Comparison of ENCODE assay signal across 12 cellular contexts in the genomic region with DNA sequence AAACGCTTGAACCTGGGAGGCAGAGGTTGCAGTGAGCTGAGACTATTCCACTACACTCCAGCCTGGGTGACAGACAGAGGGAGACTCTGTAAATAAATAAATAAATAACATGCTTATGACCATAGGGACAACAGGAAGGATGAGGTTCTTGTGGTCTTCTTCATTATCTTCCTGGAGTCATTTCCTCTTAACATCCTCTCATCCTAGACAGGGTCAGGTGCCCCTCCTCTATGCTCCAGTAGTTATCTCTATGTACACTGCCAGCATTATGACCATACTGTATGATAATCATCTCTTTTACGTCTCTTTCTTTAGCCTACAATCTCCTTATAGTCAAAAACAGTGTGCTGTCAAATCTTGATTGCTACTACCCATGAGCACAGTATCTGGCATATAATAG. TPM values are rescaled to one million over a fixed set of nuclear protein-coding genes. Genes with fewer than 3 reads are reported as not detected.
DNase-seq lines count a peak whose midpoint lies in the region; ATAC-seq, FAIRE-seq and TF ChIP-seq lines count a peak whose summit lies in the region.
"Had no signal": no experiment of that assay in that cellular context is flagged by ENCODE, and none has a peak within 500 bp of the region (broad histone marks: within the 10 kb centered on the region; RNA-seq: fewer than 3 reads in every experiment).

No MANE protein-coding gene starts in this region.

- TF ChIP-seq POLR2A in HepG2 (IDR thresholded peaks at IDR 0.05; ENCODE audit: insufficient read depth in 1 of 2, low read depth in 2 of 2, low read length in 2 of 2), result no peak

- H4K20me1 ChIP-seq in KMS-11 (ENCODE audit: insufficient read depth) (no peaks in the 10 kb centered on the region), HepG2 (ENCODE audit: insufficient read depth, low read length) (no peaks in the 10 kb centered on the region)

- H3K9me3 Mint-ChIP-seq in naive thymus-derived CD8-positive, alpha-beta T cell, result peaks cover 0 to 15% (median 9%) of the 10 kb centered on the region in 9 donors

- H3K27ac ChIP-seq in KMS-11, result no peak overlapping the region; the same call in 1 of the 2 replicates
- H3K27ac ChIP-seq in HepG2 (ENCODE audit: extremely low read length, insufficient read depth, low read length), result no peak overlapping the region

- H2AFZ ChIP-seq in KMS-11 (ENCODE audit: low read depth) (no peak overlapping the region), HepG2 (ENCODE audit: low read length) (no peak overlapping the region)

- intact Hi-C loops in HepG2 (cut with micrococcal nuclease; ENCODE audit: unreplicated experiment), result no loop called here

- H3K4me3 ChIP-seq in KMS-11 (IDR thresholded peaks at IDR 0.05; ENCODE audit: insufficient read depth, low read depth, low read length) (no peak overlapping the region), HepG2 (replicated peaks in 1 of 3; ENCODE audit: insufficient read depth in 1 of 3, low read depth in 2 of 3, low read length in 3 of 3) (no peak overlapping the region)
- H3K4me3 ChIP-seq: testis had no signal

- in situ Hi-C loops in HepG2 (cut with HindIII; ENCODE audit: extremely low pct_ligation_motif_present, low pct_unique_long_range_greater_than_20kb), result no loop called here

- POLR2A ChIA-PET in naive thymus-derived CD8-positive, alpha-beta T cell (lab: Charles Lee), result no interaction called here
- POLR2A ChIA-PET in HepG2 (lab: Yijun Ruan, JAX), result no interaction called here

- BruUV-seq in HepG2 (replicated peaks; lab: Mats Ljungman, UMichigan), result no TSS peak

- H3K4me2 ChIP-seq in KMS-11 (peak overlapping the region; percentile 53; the same call in 1 of the 2 replicates), HepG2 (ENCODE audit: low read depth, low read length) (no peak overlapping the region)

- H3K79me2 ChIP-seq in KMS-11 (ENCODE audit: insufficient read depth, low read depth) (0 out of 2 replicates have a peak, but pooled peaks cover 12% of the 10 kb centered on the region), HepG2 (ENCODE audit: insufficient read depth, low read length) (peaks cover 7% of the 10 kb centered on the region)

- peak overlapping the region in 4 of 10 donors; percentile 25 to 70 (median 44) for H3K27ac Mint-ChIP-seq in naive thymus-derived CD8-positive, alpha-beta T cell

- H3K4me1 ChIP-seq in KMS-11 (ENCODE audit: low read depth, poor library complexity, severe bottlenecking), result peaks cover 38% of the 10 kb centered on the region
- H3K4me1 ChIP-seq in HepG2 (ENCODE audit: insufficient read depth, low read length), result peaks cover 11% of the 10 kb centered on the region

- H3K4me1 Mint-ChIP-seq in naive thymus-derived CD8-positive, alpha-beta T cell, result peaks cover 14 to 58% (median 27%) of the 10 kb centered on the region in 4 donors

- no peak for TF ChIP-seq RAD21 in HepG2 (CRISPR knock-in tag; IDR thresholded peaks at IDR 0.05)

- CTCF ChIA-PET in HepG2 (lab: Yijun Ruan, JAX; ENCODE audit: low intra/inter-chr PET ratio, low total read pairs), result no interaction called here

- no peak for DNase-seq in naive thymus-derived CD8-positive, alpha-beta T cell
- no peak for DNase-seq in HepG2 (ENCODE audit: low spot score)
- no peak for DNase-seq in amygdala (lab: John Stamatoyannopoulos, UW)
- no peak for DNase-seq in DMS79 (lab: John Stamatoyannopoulos, UW)
- DNase-seq in iPS-NIHi7 (ENCODE audit: extremely low spot score), result no peak
- DNase-seq: NCI-H1048, testis had no signal

- peaks cover 13 to 31% (median 15%) of the 10 kb centered on the region in 3 donors for H3K36me3 Mint-ChIP-seq in naive thymus-derived CD8-positive, alpha-beta T cell

- no peak overlapping the region for H3K9ac ChIP-seq in KMS-11
- no peak overlapping the region for H3K9ac ChIP-seq in HepG2 (ENCODE audit: insufficient read depth, low read depth, low read length)

- FAIRE-seq in HepG2 (lab: Jason Lieb, UNC), result no peak
- FAIRE-seq: bronchial epithelial cell, TTC549 had no signal

- no peaks in the 10 kb centered on the region for H3K27me3 Mint-ChIP-seq in naive thymus-derived CD8-positive, alpha-beta T cell

- no peaks in the 10 kb centered on the region for H3K9me3 ChIP-seq in HepG2 (ENCODE audit: low read length)
- H3K9me3 ChIP-seq: testis had no signal

- TF ChIP-seq EP300 in HepG2 (IDR thresholded peaks at IDR 0.05; ENCODE audit: low read depth in 2 of 2, low read length in 2 of 2) (no peak), HepG2 (CRISPR knock-in tag; IDR thresholded peaks at IDR 0.05; ENCODE audit: borderline replicate concordance) (no peak)

- ATAC-seq in GM18907 (IDR thresholded peaks at IDR 0.05; ENCODE audit: unreplicated experiment) (peak; percentile 84), HG02588 (IDR thresholded peaks at IDR 0.05; ENCODE audit: unreplicated experiment) (peak; percentile 62), HepG2 (no peak)
- ATAC-seq in naive thymus-derived CD8-positive, alpha-beta T cell, result peak; percentile 30 to 59

- WGBS in HepG2 (ENCODE audit: low lambda C conversion rate), result 94% methylated on average over 2 of the region's 2 CpGs

- no peaks in the 10 kb centered on the region for H3K36me3 ChIP-seq in KMS-11 (ENCODE audit: insufficient read depth)
- H3K36me3 ChIP-seq in HepG2 (replicated peaks in 1 of 2; ENCODE audit: control insufficient read depth in 1 of 2, insufficient read depth in 2 of 2, low read length in 2 of 2), result no peaks in the 10 kb centered on the region

- peak overlapping the region in 5 of 10 donors; percentile 7 to 48 (median 29) for H3K4me3 Mint-ChIP-seq in naive thymus-derived CD8-positive, alpha-beta T cell

- TF ChIP-seq CTCF in KMS-11 (conservative IDR thresholded peaks at IDR 0.05; ENCODE audit: low read depth, low read length), result no peak
- no peak for TF ChIP-seq CTCF in HepG2 (CRISPR knock-in tag; IDR thresholded peaks at IDR 0.05)

- H3K27me3 ChIP-seq in KMS-11 (ENCODE audit: insufficient read depth, low read depth) (no peaks in the 10 kb centered on the region), HepG2 (ENCODE audit: control insufficient read depth in 1 of 2, insufficient read depth in 2 of 2, low read length in 2 of 2) (no peaks in the 10 kb centered on the region)
- H3K27me3 ChIP-seq: testis had no signal

TF ChIP-seq in HepG2, 621 proteins besides CTCF, POLR2A, EP300 and RAD21 (continues in another document):
- TF ChIP-seq NFRKB (IDR thresholded peaks at IDR 0.05) (no peak), KLF6 (CRISPR knock-in tag; IDR thresholded peaks at IDR 0.05) (no peak), ZNF563 (CRISPR knock-in tag; IDR thresholded peaks at IDR 0.05) (no peak), ZNF136 (CRISPR knock-in tag; IDR thresholded peaks at IDR 0.05; ENCODE audit: low read depth) (no peak)

RNA-seq across cellular contexts. Expression of gene RAB30, which starts 17.7 kb away (rescaled TPM):
- total RNA-seq in naive thymus-derived CD8-positive, alpha-beta T cell, result 10 to 100 TPM; 28.1 to 35.5 TPM
- polyA plus RNA-seq in naive thymus-derived CD8-positive, alpha-beta T cell, result 10 to 100 TPM; 10.7 to 17.4 (median 12.8) TPM
- 5.0 and 8.8 TPM in 2 replicates for total RNA-seq in HepG2 (2016; rRNA removed; fragmentation: Illumina TruSeq; extraction: Trizol)
- 0.61 and 1.5 TPM in 2 replicates for total RNA-seq in HepG2 (2016; cell fraction: cytosol; rRNA removed; fragmentation: Illumina TruSeq; extraction: Trizol; ENCODE audit: low read depth)
- 4.7 and 8.4 TPM in 2 replicates for total RNA-seq in HepG2 (2016; cell fraction: insoluble cytoplasmic fraction; rRNA removed; fragmentation: Illumina TruSeq; extraction: Trizol)
- 2.3 TPM in 2 replicates for total RNA-seq in HepG2 (2016; cell fraction: membrane; rRNA removed; fragmentation: Illumina TruSeq; extraction: Trizol)
- 3.8 and 6.3 TPM in 2 replicates for total RNA-seq in HepG2 (2016; cell fraction: nucleus; rRNA removed; fragmentation: Illumina TruSeq; extraction: Trizol)
- 3.7 and 4.2 TPM in 2 replicates for polyA plus RNA-seq in HepG2 (2011; rRNA removed)
- polyA plus RNA-seq in HepG2 (2011; cell fraction: cytosol; rRNA removed), result 1.4 and 2.8 TPM in 2 replicates
- polyA plus RNA-seq in HepG2 (2011; cell fraction: nucleus; rRNA removed), result 2.7 and 4.6 TPM in 2 replicates
- polyA plus RNA-seq in HepG2 (2012), result 8.2 and 8.5 TPM in 2 replicates
- polyA plus RNA-seq in HepG2 (2016; cell fraction: cytosol; fragmentation: Illumina TruSeq; extraction: Trizol; ENCODE audit: low read depth), result 0.09 and 0.22 TPM in 2 replicates
- polyA plus RNA-seq in HepG2 (2016; cell fraction: insoluble cytoplasmic fraction; fragmentation: Illumina TruSeq; extraction: Trizol; ENCODE audit: low read depth), result 5.3 and 6.2 TPM in 2 replicates
- 0.58 and 0.83 TPM in 2 replicates for polyA plus RNA-seq in HepG2 (2016; cell fraction: membrane; fragmentation: Illumina TruSeq; extraction: Trizol; ENCODE audit: low read depth)
- 5.7 and 8.0 TPM in 2 replicates for polyA plus RNA-seq in HepG2 (2016; cell fraction: nucleus; fragmentation: Illumina TruSeq; extraction: Trizol; ENCODE audit: insufficient read depth, low read depth)
- 4.4 and 23.5 TPM in 2 replicates for polyA minus RNA-seq in HepG2 (2011; rRNA and poly(A)+ RNA removed; ENCODE audit: low replicate concordance)
- 3.5 and 3.6 TPM in 2 replicates for polyA minus RNA-seq in HepG2 (2011; cell fraction: cytosol; rRNA and poly(A)+ RNA removed)
- polyA minus RNA-seq in HepG2 (2011; cell fraction: nucleus; rRNA and poly(A)+ RNA removed), result 18.4 and 19.1 TPM in 2 replicates
